Comparison of ENCODE assay signal across 11 cellular contexts in genomic region chr16:85958731-85959130, GRCh38. TPM values are rescaled to one million over a fixed set of nuclear protein-coding genes. Genes with fewer than 3 reads are reported as not detected.
"Had no signal": no experiment of that assay in that cellular context is flagged by ENCODE, and none has a peak within 500 bp of the region (broad histone marks: within the 10 kb centered on the region; RNA-seq: fewer than 3 reads in every experiment).

No MANE protein-coding gene starts in this region.

- ATAC-seq: GM23338, HCT116 had no signal

- H3K4me1 ChIP-seq: HAP-1 had no signal

- H3K4me1 Mint-ChIP-seq: H9 had no signal

- H3K36me3 ChIP-seq: HAP-1 had no signal

- H2AFZ ChIP-seq: GM23248, GM23338 had no signal

- FAIRE-seq: H1, H54 had no signal

- H3K4me2 ChIP-seq: GM23338 had no signal

- H3K9me3 Mint-ChIP-seq: GM23338, H9, HFFc6 had no signal

- H3K27ac ChIP-seq: GM23248 had no signal

- H3K9me3 ChIP-seq: HAP-1 had no signal

- H3K27ac Mint-ChIP-seq: GM23338, H9, HFFc6 had no signal

- H3K9ac ChIP-seq: GM23248 had no signal

- H3K4me3 ChIP-seq: GM23248, GM23338, HAP-1 had no signal

- DNase-seq: GM23248, GOT3, H7, H9, HCEC 1CT, HFFc6 had no signal

- H3K4me3 Mint-ChIP-seq: GM23338, H9, HFFc6 had no signal

RNA-seq across cellular contexts. Expression of gene IRF8, which starts 59.8 kb away (rescaled TPM):
- total RNA-seq: GM23248, HFFc6 had no signal
